Comparison of ENCODE assay signal across 22 cellular contexts in genomic region chr17:65509032-65509431, GRCh38.
"Had no signal": no experiment of that assay in that cellular context is flagged by ENCODE, and none has a peak within 500 bp of the region (broad histone marks: within the 10 kb centered on the region; RNA-seq: fewer than 3 reads in every experiment).

No MANE protein-coding gene starts in this region.

- ATAC-seq: esophagus mucosa; heart left ventricle; mucosa of descending colon; naive thymus-derived CD8-positive, alpha-beta T cell; sciatic nerve; stimulated activated naive B cell treated with anti-CD40 and anti-IgM and Interleukin-4, amounts not matched to agents 10 μg/mL and 1 μg/mL and 100 μg/mL, for 72 hours had no signal

- H3K4me3 Mint-ChIP-seq: naive thymus-derived CD8-positive, alpha-beta T cell; stimulated activated naive B cell treated with anti-CD40 and anti-IgM and Interleukin-4, amounts not matched to agents 10 μg/mL and 1 μg/mL and 100 μg/mL, for 72 hours had no signal

- DNase-seq: cortex of kidney; effector CD8-positive, alpha-beta T cell; heart left ventricle; hippocampal formation; kidney glomerular epithelial cell; mesendoderm; mucosa of descending colon; naive thymus-derived CD8-positive, alpha-beta T cell; posterior cingulate gyrus; stimulated activated CD4-positive, alpha-beta T cell treated with anti-CD3 and anti-CD28 coated beads, Interleukin-15, amount 100 ng/mL, for 24 hours; stimulated activated CD4-positive, alpha-beta T cell treated with anti-CD3 and anti-CD28 coated beads, Interleukin-1b, Interleukin-23, amount 100 ng/mL, for 48 hours; stimulated activated CD4-positive, alpha-beta T cell treated with anti-CD3 and anti-CD28 coated beads, Interleukin-4, amount 100 ng/mL, for 24 hours; stimulated activated naive B cell treated with anti-CD40 and anti-IgM and Interleukin-4, amounts not matched to agents 10 μg/mL and 1 μg/mL and 100 μg/mL, for 72 hours; stomach; substantia nigra; transverse colon had no signal

- H3K4me1 Mint-ChIP-seq: naive thymus-derived CD8-positive, alpha-beta T cell; stimulated activated naive B cell treated with anti-CD40 and anti-IgM and Interleukin-4, amounts not matched to agents 10 μg/mL and 1 μg/mL and 100 μg/mL, for 72 hours had no signal

- H3K36me3 ChIP-seq: heart left ventricle, neutrophil, spleen, stomach, thoracic aorta, transverse colon had no signal

- H3K4me3 ChIP-seq: dorsolateral prefrontal cortex, heart left ventricle, mucosa of descending colon, spleen, stomach, thoracic aorta, transverse colon had no signal

- H3K27ac ChIP-seq: dorsolateral prefrontal cortex, heart left ventricle, neutrophil, spleen, stomach, thoracic aorta, transverse colon had no signal

- H3K36me3 Mint-ChIP-seq: naive thymus-derived CD8-positive, alpha-beta T cell; stimulated activated naive B cell treated with anti-CD40 and anti-IgM and Interleukin-4, amounts not matched to agents 10 μg/mL and 1 μg/mL and 100 μg/mL, for 72 hours had no signal

- H3K27me3 Mint-ChIP-seq: naive thymus-derived CD8-positive, alpha-beta T cell had no signal

- H3K27me3 ChIP-seq: dorsolateral prefrontal cortex, heart left ventricle, neutrophil, spleen, stomach, transverse colon had no signal

- H3K27ac Mint-ChIP-seq: naive thymus-derived CD8-positive, alpha-beta T cell; stimulated activated naive B cell treated with anti-CD40 and anti-IgM and Interleukin-4, amounts not matched to agents 10 μg/mL and 1 μg/mL and 100 μg/mL, for 72 hours had no signal

- H3K4me1 ChIP-seq: heart left ventricle, spleen, stomach, transverse colon had no signal

- H3K9me3 ChIP-seq: mucosa of descending colon, neutrophil, spleen, stomach, thoracic aorta, transverse colon had no signal
